Comparison of ENCODE assay signal across 13 cellular contexts in the genomic region with DNA sequence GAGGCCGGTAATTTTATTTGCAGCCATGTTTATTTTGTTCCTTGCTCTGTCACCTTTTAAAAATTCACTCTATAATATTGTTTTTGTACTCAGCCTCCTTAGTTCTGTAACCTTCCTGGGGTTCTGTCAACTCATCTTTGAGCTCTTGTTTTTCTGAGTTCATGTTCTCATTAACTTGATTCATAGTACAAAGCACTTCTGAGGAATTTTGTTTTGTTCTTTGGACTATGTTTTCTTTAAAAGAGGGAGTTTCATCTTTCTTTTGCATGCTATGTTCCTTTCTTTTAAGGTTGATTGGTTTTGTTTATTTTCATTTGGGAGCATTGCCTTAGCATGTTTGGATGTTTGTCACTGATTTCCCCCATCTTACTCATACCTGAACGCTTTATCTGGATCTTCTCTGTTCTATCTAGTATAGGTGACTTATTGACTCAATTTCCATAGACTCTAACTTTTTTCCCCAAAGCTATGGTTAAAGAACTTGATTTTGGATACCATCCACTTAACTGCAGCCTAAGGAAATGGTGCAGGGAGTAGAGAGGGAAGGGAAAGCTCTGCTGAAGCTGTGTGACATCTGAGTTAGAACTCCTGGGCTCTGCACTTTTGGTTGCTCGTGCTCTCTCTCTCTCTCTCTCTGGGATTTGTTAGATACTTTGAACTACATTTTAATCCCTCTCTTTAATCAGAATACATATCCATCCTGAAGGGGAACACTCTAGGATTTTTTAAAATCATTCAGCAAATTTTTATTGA.
DNase-seq lines count a peak whose midpoint lies in the region; ATAC-seq and TF ChIP-seq lines count a peak whose summit lies in the region.
"Had no signal": no experiment of that assay in that cellular context is flagged by ENCODE, and none has a peak within 500 bp of the region (broad histone marks: within the 10 kb centered on the region; RNA-seq: fewer than 3 reads in every experiment).

No MANE protein-coding gene starts in this region.

- intact Hi-C loops in activated CD4-positive, alpha-beta T cell treated with anti-CD3 and anti-CD28 coated beads for 36 hours (cut with DNase I, micrococcal nuclease), result no loop called here

- DNase-seq in HCEC 1CT (peak; percentile 13), cerebellar cortex (ENCODE audit: low spot score) (peak; percentile 55), kidney tubule cell (ENCODE audit: low spot score) (peak; percentile 44), type B pancreatic cell (ENCODE audit: extremely low spot score, unreplicated experiment) (no peak), NCI-H1417 treated with DMSO at 0.1 percent for 48 hours (lab: John Stamatoyannopoulos, UW) (no peak)
- no peak for DNase-seq in activated CD4-positive, alpha-beta T cell treated with anti-CD3 and anti-CD28 coated beads for 36 hours
- DNase-seq: activated naive CD8-positive, alpha-beta T cell treated with anti-CD3 and anti-CD28 coated beads for 36 hours; CD4-positive, CD25-positive, alpha-beta regulatory T cell; NCI-H187 treated with DMSO at 0.1 percent for 48 hours; NCI-H526 treated with DMSO at 0.1 percent for 48 hours; pancreas had no signal

- TF ChIP-seq CTCF in type B pancreatic cell (conservative IDR thresholded peaks at IDR 0.05), result no peak

- peak overlapping the region; percentile 2 for H3K4me3 Mint-ChIP-seq in type B pancreatic cell
- no peak overlapping the region for H3K4me3 Mint-ChIP-seq in activated CD4-positive, alpha-beta T cell treated with anti-CD3 and anti-CD28 coated beads for 36 hours
- H3K4me3 Mint-ChIP-seq: activated naive CD8-positive, alpha-beta T cell treated with anti-CD3 and anti-CD28 coated beads for 36 hours; CD4-positive, CD25-positive, alpha-beta regulatory T cell had no signal

- POLR2A ChIA-PET in activated CD4-positive, alpha-beta T cell treated with anti-CD3 and anti-CD28 coated beads for 36 hours (lab: Charles Lee), result no interaction called here

- CTCF ChIA-PET in activated CD4-positive, alpha-beta T cell treated with anti-CD3 and anti-CD28 coated beads for 36 hours (lab: Charles Lee), result no interaction called here

- no peaks in the 10 kb centered on the region for H3K9me3 Mint-ChIP-seq in type B pancreatic cell
- H3K9me3 Mint-ChIP-seq in activated CD4-positive, alpha-beta T cell treated with anti-CD3 and anti-CD28 coated beads for 36 hours (ENCODE audit: low read depth), result no peaks in the 10 kb centered on the region
- H3K9me3 Mint-ChIP-seq: activated naive CD8-positive, alpha-beta T cell treated with anti-CD3 and anti-CD28 coated beads for 36 hours had no signal

- peak overlapping the region; percentile 64 for H3K27ac Mint-ChIP-seq in type B pancreatic cell
- H3K27ac Mint-ChIP-seq in activated CD4-positive, alpha-beta T cell treated with anti-CD3 and anti-CD28 coated beads for 36 hours, result no peak overlapping the region
- H3K27ac Mint-ChIP-seq: activated naive CD8-positive, alpha-beta T cell treated with anti-CD3 and anti-CD28 coated beads for 36 hours; CD4-positive, CD25-positive, alpha-beta regulatory T cell had no signal

- H3K27me3 Mint-ChIP-seq in type B pancreatic cell, result no peaks in the 10 kb centered on the region
- H3K27me3 Mint-ChIP-seq in activated CD4-positive, alpha-beta T cell treated with anti-CD3 and anti-CD28 coated beads for 36 hours, result peaks cover 3% of the 10 kb centered on the region
- H3K27me3 Mint-ChIP-seq: activated naive CD8-positive, alpha-beta T cell treated with anti-CD3 and anti-CD28 coated beads for 36 hours had no signal

- H3K4me1 Mint-ChIP-seq in type B pancreatic cell (ENCODE audit: unreplicated experiment), result peaks cover 25% of the 10 kb centered on the region
- H3K4me1 Mint-ChIP-seq in activated CD4-positive, alpha-beta T cell treated with anti-CD3 and anti-CD28 coated beads for 36 hours, result no peaks in the 10 kb centered on the region
- H3K4me1 Mint-ChIP-seq: activated naive CD8-positive, alpha-beta T cell treated with anti-CD3 and anti-CD28 coated beads for 36 hours; CD4-positive, CD25-positive, alpha-beta regulatory T cell had no signal

- no peak for ATAC-seq in HG02623 (IDR thresholded peaks at IDR 0.05; ENCODE audit: unreplicated experiment)
- ATAC-seq in activated CD4-positive, alpha-beta T cell treated with anti-CD3 and anti-CD28 coated beads for 36 hours, result no peak
- ATAC-seq: HCT116, pancreas had no signal

- H3K36me3 Mint-ChIP-seq in type B pancreatic cell, result peaks cover 4% of the 10 kb centered on the region
- H3K36me3 Mint-ChIP-seq in activated CD4-positive, alpha-beta T cell treated with anti-CD3 and anti-CD28 coated beads for 36 hours (ENCODE audit: low read depth), result no peaks in the 10 kb centered on the region
- H3K36me3 Mint-ChIP-seq: activated naive CD8-positive, alpha-beta T cell treated with anti-CD3 and anti-CD28 coated beads for 36 hours; CD4-positive, CD25-positive, alpha-beta regulatory T cell had no signal

Comparison
In these comparisons a context has a peak if more than half of its experiments do, and no peak if none do; other contexts are left out.
1. DNase-seq: peak in HCEC 1CT (single experiment), cerebellar cortex (single experiment) and kidney tubule cell (single experiment); none in type B pancreatic cell (single experiment), activated CD4-positive, alpha-beta T cell treated with anti-CD3 and anti-CD28 coated beads for 36 hours (single experiment) and NCI-H1417 treated with DMSO at 0.1 percent for 48 hours (single experiment).